19 cellular contexts compared by ENCODE assay signal in genomic region chr5:118397231-118397630, GRCh38.
"Had no signal": no experiment of that assay in that cellular context is flagged by ENCODE, and none has a peak within 500 bp of the region (broad histone marks: within the 10 kb centered on the region; RNA-seq: fewer than 3 reads in every experiment).

No MANE protein-coding gene starts in this region.

- H3K27me3 ChIP-seq: brain microvascular endothelial cell, esophagus squamous epithelium had no signal

- ATAC-seq: activated CD4-positive, CD25-positive, alpha-beta regulatory T cell treated with anti-CD3 and anti-CD28 coated beads, Interleukin-2, amount 50 U/mL, for 24 hours; left ventricle myocardium superior; natural killer cell had no signal

- H3K9me3 ChIP-seq: esophagus squamous epithelium had no signal

- H3K4me1 ChIP-seq: esophagus squamous epithelium had no signal

- DNase-seq: activated naive CD4-positive, alpha-beta T cell; activated T-cell treated with anti-CD3 and anti-CD28 coated beads for 4 hours; anterior cingulate cortex; brain microvascular endothelial cell; effector CD4-positive, alpha-beta T cell; esophagus squamous epithelium; foreskin fibroblast; glutamatergic neuron; hypothalamus; kidney glomerular epithelial cell; left ventricle myocardium superior; mesenchymal stem cell; natural killer cell; posterior cingulate gyrus; retina; stimulated activated CD4-positive, alpha-beta T cell treated with anti-CD3 and anti-CD28 coated beads, Interleukin-12 subunit alpha, Interleukin-12 subunit beta, amount 100 ng/mL, for 4 hours; stimulated activated CD4-positive, alpha-beta T cell treated with anti-CD3 and anti-CD28 coated beads, Interleukin-2, amount 100 ng/mL, for 24 hours had no signal

- H3K36me3 ChIP-seq: brain microvascular endothelial cell, esophagus squamous epithelium had no signal

- H3K4me3 ChIP-seq: coronary artery, esophagus squamous epithelium had no signal

- H3K27ac ChIP-seq: brain microvascular endothelial cell, coronary artery, esophagus squamous epithelium had no signal
